ENCODE assay signal across 2 cellular contexts in genomic region chr1:3541930-3542329, GRCh38.
TF ChIP-seq lines count a peak whose summit lies in the region.

No MANE protein-coding gene starts in this region.

TF ChIP-seq in IMR-90, 13 proteins besides CTCF, POLR2A, EP300 and RAD21:
- TF ChIP-seq SMC3 (IDR thresholded peaks at IDR 0.05; ENCODE audit: low read depth, low read length) (no peak), CEBPB (IDR thresholded peaks at IDR 0.05; ENCODE audit: low read depth, low read length) (no peak), FOS (IDR thresholded peaks at IDR 0.05; ENCODE audit: low read depth, low read length) (no peak), MXI1 (IDR thresholded peaks at IDR 0.05; ENCODE audit: borderline replicate concordance, low read depth, low read length) (no peak), CHD1 (IDR thresholded peaks at IDR 0.05; ENCODE audit: low read depth, low read length) (no peak), MAFK (IDR thresholded peaks at IDR 0.05; ENCODE audit: low read depth, low read length) (no peak), BHLHE40 (IDR thresholded peaks at IDR 0.05; ENCODE audit: low read depth, low read length) (no peak), ELK1 (IDR thresholded peaks at IDR 0.05; ENCODE audit: borderline replicate concordance, low read depth, low read length) (no peak), RFX5 (IDR thresholded peaks at IDR 0.05; ENCODE audit: low read depth, low read length) (no peak), RCOR1 (IDR thresholded peaks at IDR 0.05; ENCODE audit: insufficient replicate concordance, low read length) (no peak), USF2 (IDR thresholded peaks at IDR 0.05; ENCODE audit: low read depth, low read length) (no peak), NFE2L2 (IDR thresholded peaks at IDR 0.05; ENCODE audit: low read depth, low read length) (no peak), MAZ (IDR thresholded peaks at IDR 0.05; ENCODE audit: borderline replicate concordance, low read depth, low read length) (no peak)

TF ChIP-seq in endothelial cell of umbilical vein, 7 proteins besides CTCF, POLR2A, EP300 and RAD21:
- no peak for TF ChIP-seq POLR2AphosphoS5 (IDR thresholded peaks at IDR 0.05; ENCODE audit: insufficient read depth, low read depth, low read length)
- no peak for TF ChIP-seq GATA2 (IDR thresholded peaks at IDR 0.05; ENCODE audit: insufficient read depth, insufficient read length, low read depth, low read length)
- no peak for TF ChIP-seq JUN (IDR thresholded peaks at IDR 0.05; ENCODE audit: borderline replicate concordance, insufficient read depth, insufficient read length, low read depth)
- TF ChIP-seq EZH2 (IDR thresholded peaks at IDR 0.05; ENCODE audit: borderline replicate concordance, low read depth, low read length, severe bottlenecking), result no peak
- TF ChIP-seq MAX (IDR thresholded peaks at IDR 0.05; ENCODE audit: insufficient read depth, insufficient read length), result no peak
- no peak for TF ChIP-seq FOS (IDR thresholded peaks at IDR 0.05; ENCODE audit: borderline replicate concordance, insufficient read depth, low read length)
- TF ChIP-seq MYC (IDR thresholded peaks at IDR 0.05; ENCODE audit: low read depth, low read length), result no peak
